20 cellular contexts compared by ENCODE assay signal in the genomic region with DNA sequence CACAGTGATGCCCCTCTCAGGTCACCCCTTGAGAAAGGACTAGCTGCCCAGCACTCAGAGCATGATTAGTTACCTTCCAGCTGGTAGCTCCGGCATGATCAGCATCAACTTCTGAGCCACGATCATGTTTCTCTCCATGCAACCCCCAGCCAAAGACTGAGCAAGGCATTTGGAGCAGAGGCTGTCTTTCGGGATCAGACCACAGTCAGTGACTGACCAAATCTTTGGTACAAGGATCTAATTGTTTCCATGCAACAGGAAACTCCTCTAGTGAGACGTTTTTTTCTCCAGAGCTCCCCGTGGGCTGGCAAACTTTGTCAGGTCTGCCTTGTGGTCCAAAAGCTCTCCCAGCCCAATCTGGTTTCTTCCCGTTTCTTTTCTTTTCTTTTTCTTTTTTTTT.
"Had no signal": no experiment of that assay in that cellular context is flagged by ENCODE, and none has a peak within 500 bp of the region (broad histone marks: within the 10 kb centered on the region; RNA-seq: fewer than 3 reads in every experiment).

No MANE protein-coding gene starts in this region.

- H3K79me2 ChIP-seq: hepatocyte had no signal

- H3K27me3 ChIP-seq: hepatocyte, stomach, upper lobe of right lung had no signal

- H3K27ac ChIP-seq: epithelial cell of prostate, left lung, psoas muscle, stomach, thoracic aorta, upper lobe of right lung, VCaP had no signal

- H3K4me1 ChIP-seq: left lung, psoas muscle, upper lobe of right lung had no signal

- DNase-seq: activated CD4-positive, alpha-beta T cell treated with anti-CD3 and anti-CD28 coated beads for 1 hour; activated CD4-positive, alpha-beta T cell treated with anti-CD3 and anti-CD28 coated beads, Interleukin-2, amount 50 U/mL, for 4 hours; activated naive CD4-positive, alpha-beta T cell treated with Interleukin-2 at 50 U/mL for 16 hours; aorta; dermis blood vessel endothelial cell; effector memory CD8-positive, alpha-beta T cell; left lung; nucleus accumbens; psoas muscle; stimulated activated CD4-positive, alpha-beta T cell treated with anti-CD3 and anti-CD28 coated beads, Interleukin-12 subunit alpha, Interleukin-12 subunit beta, amount 100 ng/mL, for 4 hours; stimulated activated CD4-positive, alpha-beta T cell treated with anti-CD3 and anti-CD28 coated beads, Interleukin-2, amount 100 ng/mL, for 24 hours; stomach; upper lobe of right lung had no signal

- H2AFZ ChIP-seq: hepatocyte had no signal

- H3K36me3 ChIP-seq: left lung, stomach, thoracic aorta, upper lobe of right lung had no signal

- H3K4me2 ChIP-seq: hepatocyte had no signal

- H3K4me3 ChIP-seq: hepatocyte, left lung, psoas muscle, stomach, thoracic aorta, upper lobe of right lung had no signal

- FAIRE-seq: bronchial epithelial cell, keratinocyte had no signal

- ATAC-seq: activated T-helper 17 cell treated with anti-CD3 and anti-CD28 coated beads, Interleukin-2, amount 50 U/mL, for 72 hours; effector memory CD8-positive, alpha-beta T cell; left lung; psoas muscle; upper lobe of right lung had no signal

- H3K9me3 ChIP-seq: left lung, psoas muscle, stomach, thoracic aorta, upper lobe of right lung had no signal
